In the genomic region with DNA sequence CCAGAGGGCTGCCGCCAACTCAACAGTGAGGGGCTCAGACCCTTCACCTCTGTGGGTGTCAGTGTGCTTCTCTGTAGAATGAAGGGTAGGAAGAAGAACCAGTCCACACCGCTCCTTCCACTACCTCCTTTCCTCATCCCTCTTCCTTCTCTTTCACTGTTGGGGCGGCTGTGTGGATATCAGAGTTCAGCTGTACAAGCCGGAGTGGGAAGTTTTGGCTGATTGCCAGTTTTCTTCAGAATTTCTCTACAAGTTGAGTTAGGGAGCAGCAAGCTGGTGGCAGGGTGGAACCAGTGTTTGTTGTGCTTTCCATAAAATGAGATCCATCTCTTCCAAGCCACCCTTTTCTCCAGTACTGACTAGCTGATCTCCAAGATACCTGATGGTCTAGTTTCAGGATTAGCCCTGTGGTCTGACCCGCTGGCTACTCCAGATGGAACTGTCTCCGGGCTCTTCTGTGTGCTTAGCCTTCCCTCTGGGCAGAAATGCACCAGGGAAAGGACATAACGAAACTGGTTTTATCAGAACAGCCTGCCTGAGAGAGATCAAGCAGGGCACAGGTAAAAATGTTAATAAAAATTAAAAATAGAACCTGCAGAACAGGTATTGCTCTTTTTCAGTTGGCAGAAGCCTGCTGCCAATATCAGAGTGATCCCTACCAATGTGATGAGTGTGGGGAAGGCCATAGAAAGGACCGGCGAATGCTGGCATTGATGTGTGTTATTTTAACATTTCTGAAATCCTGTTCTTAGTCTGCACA, we compare ENCODE assay signal across 13 cellular contexts.
DNase-seq lines count a peak whose midpoint lies in the region; ATAC-seq and TF ChIP-seq lines count a peak whose summit lies in the region.
"Had no signal": no experiment of that assay in that cellular context is flagged by ENCODE, and none has a peak within 500 bp of the region (broad histone marks: within the 10 kb centered on the region; RNA-seq: fewer than 3 reads in every experiment).

No MANE protein-coding gene starts in this region.

- H3K27me3 ChIP-seq in duodenal mucosa (ENCODE audit: control insufficient read depth in 1 of 2, insufficient read depth in 2 of 2, low read length in 2 of 2) = no peaks in the 10 kb centered on the region
- H3K27me3 ChIP-seq: BLaER1 treated with 17β-estradiol and CSF1 and Interleukin-3, amounts not matched to agents 10 nM and 100 nM; dorsolateral prefrontal cortex had no signal

- H3K27me3 Mint-ChIP-seq in osteocyte (ENCODE audit: unreplicated experiment) = no peaks in the 10 kb centered on the region
- peaks cover 7% of the 10 kb centered on the region for H3K27me3 Mint-ChIP-seq in activated naive CD8-positive, alpha-beta T cell treated with anti-CD3 and anti-CD28 coated beads for 36 hours
- peaks cover 6 to 26% of the 10 kb centered on the region in 2 donors for H3K27me3 Mint-ChIP-seq in effector memory CD8-positive, alpha-beta T cell
- peaks cover under 1% of the 10 kb centered on the region for H3K27me3 Mint-ChIP-seq in stimulated activated memory B cell treated with anti-CD40 and anti-IgM and Interleukin-4, amounts not matched to agents 10 μg/mL and 1 μg/mL and 100 μg/mL, for 72 hours

- ATAC-seq in effector memory CD8-positive, alpha-beta T cell (replicated peaks) = no peak
- no peak for ATAC-seq in HG02571 (IDR thresholded peaks at IDR 0.05; ENCODE audit: unreplicated experiment)
- ATAC-seq in stimulated activated memory B cell treated with anti-CD40 and anti-IgM and Interleukin-4, amounts not matched to agents 10 μg/mL and 1 μg/mL and 100 μg/mL, for 72 hours = no peak
- ATAC-seq: activated naive CD4-positive, alpha-beta T cell treated with anti-CD3 and anti-CD28 coated beads, Interleukin-2, amount 50 U/mL, for 72 hours had no signal

- DNase-seq in COR-L47 (lab: John Stamatoyannopoulos, UW) = peak; percentile 39
- peak; percentile 28 for DNase-seq in NCI-H1105 (lab: John Stamatoyannopoulos, UW)
- DNase-seq in osteocyte (ENCODE audit: extremely low spot score, unreplicated experiment) = no peak
- no peak for DNase-seq in activated naive CD8-positive, alpha-beta T cell treated with anti-CD3 and anti-CD28 coated beads for 36 hours
- no peak for DNase-seq in effector memory CD8-positive, alpha-beta T cell
- DNase-seq: activated CD8-positive, alpha-beta memory T cell treated with anti-CD3 and anti-CD28 coated beads for 24 hours; midbrain had no signal

- H3K4me1 Mint-ChIP-seq in osteocyte (ENCODE audit: unreplicated experiment) = peaks cover 83% of the 10 kb centered on the region
- no peaks in the 10 kb centered on the region for H3K4me1 Mint-ChIP-seq in activated naive CD8-positive, alpha-beta T cell treated with anti-CD3 and anti-CD28 coated beads for 36 hours
- H3K4me1 Mint-ChIP-seq in effector memory CD8-positive, alpha-beta T cell (ENCODE audit: low read depth in 2 of 2) = no peaks in the 10 kb centered on the region
- no peaks in the 10 kb centered on the region for H3K4me1 Mint-ChIP-seq in stimulated activated memory B cell treated with anti-CD40 and anti-IgM and Interleukin-4, amounts not matched to agents 10 μg/mL and 1 μg/mL and 100 μg/mL, for 72 hours

- H3K27ac Mint-ChIP-seq in osteocyte (ENCODE audit: unreplicated experiment) = peak overlapping the region; percentile 69
- H3K27ac Mint-ChIP-seq in activated naive CD8-positive, alpha-beta T cell treated with anti-CD3 and anti-CD28 coated beads for 36 hours = no peak overlapping the region
- no peak overlapping the region for H3K27ac Mint-ChIP-seq in effector memory CD8-positive, alpha-beta T cell
- no peak overlapping the region for H3K27ac Mint-ChIP-seq in stimulated activated memory B cell treated with anti-CD40 and anti-IgM and Interleukin-4, amounts not matched to agents 10 μg/mL and 1 μg/mL and 100 μg/mL, for 72 hours
- H3K27ac Mint-ChIP-seq: activated naive CD4-positive, alpha-beta T cell treated with anti-CD3 and anti-CD28 coated beads, Interleukin-2, amount 50 U/mL, for 72 hours had no signal

- H3K9me3 Mint-ChIP-seq in osteocyte (ENCODE audit: unreplicated experiment) = no peaks in the 10 kb centered on the region
- H3K9me3 Mint-ChIP-seq in activated naive CD8-positive, alpha-beta T cell treated with anti-CD3 and anti-CD28 coated beads for 36 hours = no peaks in the 10 kb centered on the region
- H3K9me3 Mint-ChIP-seq in effector memory CD8-positive, alpha-beta T cell = no peaks in the 10 kb centered on the region
- no peaks in the 10 kb centered on the region for H3K9me3 Mint-ChIP-seq in stimulated activated memory B cell treated with anti-CD40 and anti-IgM and Interleukin-4, amounts not matched to agents 10 μg/mL and 1 μg/mL and 100 μg/mL, for 72 hours
- H3K9me3 Mint-ChIP-seq: activated naive CD4-positive, alpha-beta T cell treated with anti-CD3 and anti-CD28 coated beads, Interleukin-2, amount 50 U/mL, for 72 hours had no signal

- no peak for TF ChIP-seq CTCF in osteocyte (IDR thresholded peaks at IDR 0.05)

- H3K4me3 Mint-ChIP-seq in osteocyte (ENCODE audit: unreplicated experiment) = peak overlapping the region; percentile 52
- no peak overlapping the region for H3K4me3 Mint-ChIP-seq in activated naive CD8-positive, alpha-beta T cell treated with anti-CD3 and anti-CD28 coated beads for 36 hours
- no peak overlapping the region for H3K4me3 Mint-ChIP-seq in effector memory CD8-positive, alpha-beta T cell
- H3K4me3 Mint-ChIP-seq in stimulated activated memory B cell treated with anti-CD40 and anti-IgM and Interleukin-4, amounts not matched to agents 10 μg/mL and 1 μg/mL and 100 μg/mL, for 72 hours = no peak overlapping the region

- no peaks in the 10 kb centered on the region for H3K36me3 ChIP-seq in duodenal mucosa (ENCODE audit: control insufficient read depth in 1 of 2, insufficient read depth in 2 of 2, low read length in 2 of 2)
- H3K36me3 ChIP-seq: BLaER1 treated with 17β-estradiol and CSF1 and Interleukin-3, amounts not matched to agents 10 nM and 100 nM had no signal

- H3K9me3 ChIP-seq in duodenal mucosa (ENCODE audit: control insufficient read depth in 1 of 2, low read length in 2 of 2) = no peaks in the 10 kb centered on the region
- H3K9me3 ChIP-seq: BLaER1 treated with 17β-estradiol and CSF1 and Interleukin-3, amounts not matched to agents 10 nM and 100 nM had no signal

- no peaks in the 10 kb centered on the region for H3K36me3 Mint-ChIP-seq in osteocyte (ENCODE audit: unreplicated experiment)
- H3K36me3 Mint-ChIP-seq in activated naive CD8-positive, alpha-beta T cell treated with anti-CD3 and anti-CD28 coated beads for 36 hours = no peaks in the 10 kb centered on the region
- H3K36me3 Mint-ChIP-seq in effector memory CD8-positive, alpha-beta T cell (ENCODE audit: insufficient read depth) = peaks cover 2% of the 10 kb centered on the region
- no peaks in the 10 kb centered on the region for H3K36me3 Mint-ChIP-seq in stimulated activated memory B cell treated with anti-CD40 and anti-IgM and Interleukin-4, amounts not matched to agents 10 μg/mL and 1 μg/mL and 100 μg/mL, for 72 hours
- H3K36me3 Mint-ChIP-seq: activated naive CD4-positive, alpha-beta T cell treated with anti-CD3 and anti-CD28 coated beads, Interleukin-2, amount 50 U/mL, for 72 hours had no signal

- H3K4me3 ChIP-seq in duodenal mucosa (ENCODE audit: low read depth in 1 of 2, low read length in 2 of 2) = peak overlapping the region; percentile 25 to 38
- H3K4me3 ChIP-seq: BLaER1 treated with 17β-estradiol and CSF1 and Interleukin-3, amounts not matched to agents 10 nM and 100 nM; dorsolateral prefrontal cortex had no signal

- no peak overlapping the region for H3K9ac ChIP-seq in duodenal mucosa (ENCODE audit: low read depth in 1 of 2, low read length in 2 of 2)
- H3K9ac ChIP-seq: BLaER1 treated with 17β-estradiol and CSF1 and Interleukin-3, amounts not matched to agents 10 nM and 100 nM had no signal

- H3K4me1 ChIP-seq in duodenal mucosa (ENCODE audit: control insufficient read depth in 1 of 2, insufficient read depth in 2 of 2, low read length in 2 of 2) = peaks cover 18 to 19% of the 10 kb centered on the region in 2 donors
- H3K4me1 ChIP-seq: BLaER1 treated with 17β-estradiol and CSF1 and Interleukin-3, amounts not matched to agents 10 nM and 100 nM had no signal

- H3K27ac ChIP-seq in duodenal mucosa (ENCODE audit: low read depth, low read length) = no peak overlapping the region
- H3K27ac ChIP-seq: BLaER1 treated with 17β-estradiol and CSF1 and Interleukin-3, amounts not matched to agents 10 nM and 100 nM had no signal

Comparison
In these comparisons a context has a peak if more than half of its experiments do, and no peak if none do; other contexts are left out.
1. DNase-seq: peak in COR-L47 (single experiment) and NCI-H1105 (single experiment); none in osteocyte (single experiment), activated naive CD8-positive, alpha-beta T cell treated with anti-CD3 and anti-CD28 coated beads for 36 hours (single experiment) and effector memory CD8-positive, alpha-beta T cell (0 of 3).